ENCODE assay signal across 2 cellular contexts in genomic region chr9:37432020-37432419, GRCh38.
TF ChIP-seq lines count a peak whose summit lies in the region.

No MANE protein-coding gene starts in this region.

TF ChIP-seq in GM23338, 12 proteins besides CTCF, POLR2A, EP300 and RAD21:
- TF ChIP-seq ETS1 (IDR thresholded peaks at IDR 0.05), result no peak
- no peak for TF ChIP-seq JUNB (IDR thresholded peaks at IDR 0.05; ENCODE audit: unreplicated experiment)
- TF ChIP-seq ZNF331 (CRISPR knock-in tag; IDR thresholded peaks at IDR 0.05; ENCODE audit: low read depth), result no peak
- TF ChIP-seq EZH2phosphoT487 (IDR thresholded peaks at IDR 0.05; ENCODE audit: unreplicated experiment), result no peak
- TF ChIP-seq ZNF114 (CRISPR knock-in tag; IDR thresholded peaks at IDR 0.05), result no peak
- no peak for TF ChIP-seq ZNF462 (CRISPR knock-in tag; IDR thresholded peaks at IDR 0.05)

TF ChIP-seq in H1, 55 proteins besides CTCF, POLR2A, EP300 and RAD21:
- TF ChIP-seq TCF12 (IDR thresholded peaks at IDR 0.05; ENCODE audit: low read depth, low read length), result no peak
- no peak for TF ChIP-seq BRCA1 (IDR thresholded peaks at IDR 0.05; ENCODE audit: low read depth, low read length)
- TF ChIP-seq RNF2 (IDR thresholded peaks at IDR 0.05; ENCODE audit: borderline replicate concordance, low read depth, low read length, missing control alignments, poor library complexity, severe bottlenecking), result no peak
- no peak for TF ChIP-seq USF2 (IDR thresholded peaks at IDR 0.05; ENCODE audit: low read length)
- TF ChIP-seq SAP30 (IDR thresholded peaks at IDR 0.05; ENCODE audit: insufficient read depth, insufficient replicate concordance, low read length), result no peak
- TF ChIP-seq POLR2AphosphoS5 (IDR thresholded peaks at IDR 0.05; ENCODE audit: low read depth, low read length), result peak; percentile 5; the same call in 1 of the 2 replicates
